In genomic region chr5:59317772-59318205, GRCh38 we compare ENCODE assay signal across 14 cellular contexts.
DNase-seq lines count a peak whose midpoint lies in the region; ATAC-seq, FAIRE-seq and TF ChIP-seq lines count a peak whose summit lies in the region.
"Had no signal": no experiment of that assay in that cellular context is flagged by ENCODE, and none has a peak within 500 bp of the region (broad histone marks: within the 10 kb centered on the region; RNA-seq: fewer than 3 reads in every experiment).

No MANE protein-coding gene starts in this region.

- POLR2A ChIA-PET in A549 (lab: Yijun Ruan, JAX) = no interaction called here

- H3K36me3 ChIP-seq in SK-N-MC (ENCODE audit: insufficient read depth, low read length) (no peaks in the 10 kb centered on the region), kidney (ENCODE audit: control insufficient read depth in 1 of 2, insufficient read depth in 2 of 2, low read length in 2 of 2) (no peaks in the 10 kb centered on the region), psoas muscle (ENCODE audit: insufficient read depth in 1 of 2, low read depth in 1 of 2) (no peaks in the 10 kb centered on the region)

- H3K9me3 ChIP-seq in A549 (no peaks in the 10 kb centered on the region), SK-N-MC (ENCODE audit: low read depth, low read length) (no peaks in the 10 kb centered on the region), kidney (ENCODE audit: control insufficient read depth in 1 of 2, low read length in 2 of 2) (no peaks in the 10 kb centered on the region), psoas muscle (no peaks in the 10 kb centered on the region)

- H3K27ac ChIP-seq in A549 (peak overlapping the region; percentile 8 to 12; a peak in 3 of 6 replicates), SK-N-MC (peak overlapping the region; percentile 95), kidney (ENCODE audit: low read depth in 2 of 2, low read length in 2 of 2) (peak overlapping the region; percentile 15 to 71), psoas muscle (peak overlapping the region; percentile 81)
- H3K27ac ChIP-seq: GM23248 had no signal

- peak overlapping the region; percentile 43 for H3K4me2 ChIP-seq in A549

- no peak for DNase-seq in A549 (ENCODE audit: low read depth in 1 of 2, low spot score in 1 of 2)
- DNase-seq in SK-N-MC (ENCODE audit: low read depth, low spot score) = no peak
- DNase-seq in kidney = no peak
- no peak for DNase-seq in psoas muscle
- DNase-seq in HuH-7 (ENCODE audit: low spot score) = no peak
- no peak for DNase-seq in cerebellar nuclear complex (lab: John Stamatoyannopoulos, UW)
- no peak for DNase-seq in SW480 (ENCODE audit: low spot score)
- DNase-seq: activated B cell treated with CpG ODN at 0.5 μM for 24 hours; activated naive CD4-positive, alpha-beta T cell treated with anti-CD3 and anti-CD28 coated beads, Interleukin-2, amount 10 ng/mL, durations not matched to agents 7 days and 5 days; caudate nucleus; erythroblast; stimulated activated naive CD8-positive, alpha-beta T cell treated with anti-CD3 and anti-CD28 coated beads, Interleukin-15, Interleukin-2, amounts not matched to agents 100 U/mL and 50 U/mL, for 24 hours had no signal

- no peak overlapping the region for H3K4me3 ChIP-seq in A549
- peak overlapping the region; percentile 75 for H3K4me3 ChIP-seq in SK-N-MC
- H3K4me3 ChIP-seq in kidney (ENCODE audit: low read length in 2 of 2) = no peak overlapping the region
- H3K4me3 ChIP-seq in psoas muscle = no peak overlapping the region
- H3K4me3 ChIP-seq: GM23248 had no signal

- TF ChIP-seq RAD21 in A549 (conservative IDR thresholded peaks at IDR 0.05 in 1 of 2, IDR thresholded peaks at IDR 0.05 in 1 of 2) = no peak

- CTCF ChIA-PET in A549 (lab: Yijun Ruan, JAX) = interaction anchor here (0.8 kb wide), 1 partner anchor 50 kb away, joined by 3 read pairs; no protein-coding TSS in a partner anchor

- intact Hi-C loops in kidney (cut with DNase I) = no loop called here
- intact Hi-C loops in psoas muscle (cut with DNase I) = loop anchor here in 1 of 2 donors (5.0 kb wide), 2 partner anchors 35 to 40 kb away; no protein-coding TSS in a partner anchor

- ATAC-seq in A549 = no peak
- no peak for ATAC-seq in psoas muscle
- ATAC-seq in GM21367 (IDR thresholded peaks at IDR 0.05; ENCODE audit: unreplicated experiment) = no peak
- ATAC-seq: stimulated activated naive CD8-positive, alpha-beta T cell treated with anti-CD3 and anti-CD28 coated beads, Interleukin-15, Interleukin-2, amounts not matched to agents 100 U/mL and 50 U/mL, for 24 hours had no signal

- no peak for TF ChIP-seq EP300 in A549 (IDR thresholded peaks at IDR 0.05)

- no peaks in the 10 kb centered on the region for H3K27me3 ChIP-seq in psoas muscle (ENCODE audit: insufficient read depth in 3 of 3, low read length in 2 of 3)

- H3K9ac ChIP-seq in SK-N-MC (ENCODE audit: insufficient read length) (peak overlapping the region; percentile 71), kidney (ENCODE audit: low read length in 2 of 2) (no peak overlapping the region)
- H3K9ac ChIP-seq: GM23248 had no signal

- TF ChIP-seq CTCF in A549 (IDR thresholded peaks at IDR 0.05) = no peak
- TF ChIP-seq CTCF in kidney (IDR thresholded peaks at IDR 0.05; ENCODE audit: borderline replicate concordance, extremely low read depth, insufficient read depth) = no peak
- TF ChIP-seq CTCF in psoas muscle (IDR thresholded peaks at IDR 0.05) = no peak

- no peak for TF ChIP-seq POLR2A in A549 (IDR thresholded peaks at IDR 0.05; ENCODE audit: low read length)

- no peak for FAIRE-seq in A549 (lab: Jason Lieb, UNC)
- FAIRE-seq in kidney (lab: Jason Lieb, UNC) = no peak

- H3K4me1 ChIP-seq in A549 (peaks cover 81% of the 10 kb centered on the region), kidney (ENCODE audit: control insufficient read depth in 1 of 2, insufficient read depth in 1 of 2, low read depth in 1 of 2, low read length in 2 of 2) (peaks cover 17 to 31% of the 10 kb centered on the region in 2 donors), psoas muscle (peaks cover 93% of the 10 kb centered on the region)

- 48% methylated on average over 4 of the region's 4 CpGs for WGBS in A549 (ENCODE audit: missing lambda C conversion rate)
- WGBS in psoas muscle, 3 donors = 16 to 25% (median 22%) methylated on average over 4 of the region's 4 CpGs

TF ChIP-seq in A549, 52 proteins besides CTCF, POLR2A, EP300 and RAD21:
- TF ChIP-seq JUNB (IDR thresholded peaks at IDR 0.05) = no peak
- no peak for TF ChIP-seq SREBF2 (IDR thresholded peaks at IDR 0.05)

Comparison
In these comparisons a context has a peak if more than half of its experiments do, and no peak if none do; other contexts are left out.
1. H3K27ac ChIP-seq: peak in every context shown above with its lines; median percentile 95 in SK-N-MC; 81 in psoas muscle; 43 in kidney; 10 in A549.